In the genomic region with DNA sequence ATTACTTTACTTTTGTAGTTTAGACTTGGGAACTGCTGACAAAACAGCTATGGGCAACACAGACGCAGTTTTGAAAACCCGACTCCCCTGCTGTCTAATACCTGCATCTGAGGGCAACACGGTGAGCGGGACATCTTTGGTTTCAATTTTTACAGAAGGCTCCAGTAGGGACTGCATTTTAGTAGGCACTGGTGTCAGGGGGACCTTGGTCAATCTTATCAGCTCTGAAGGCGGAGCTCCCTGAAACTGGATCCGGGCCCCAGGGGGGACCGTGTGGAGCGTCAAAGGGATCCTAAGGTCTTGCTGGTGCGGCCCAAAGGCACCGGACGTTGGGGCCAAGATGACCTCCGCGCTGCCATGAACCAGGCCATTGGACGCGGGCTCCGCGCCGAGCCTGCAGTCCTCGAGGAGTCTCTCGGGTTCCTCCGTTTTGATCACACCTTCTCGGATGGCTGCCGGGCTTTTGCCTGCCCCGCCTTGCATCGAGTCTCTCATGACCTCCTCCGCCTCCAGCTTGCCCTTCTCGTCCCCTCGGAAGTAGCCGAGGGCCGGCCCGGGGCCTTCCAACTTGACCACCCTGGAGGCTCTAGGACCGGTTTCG, we compare ENCODE assay signal across 15 cellular contexts. TPM values are rescaled to one million over a fixed set of nuclear protein-coding genes. Genes with fewer than 3 reads are reported as not detected.
A peak's percentile ranks its signal among the peaks of the same experiment; 100 is the strongest.
DNase-seq lines count a peak whose midpoint lies in the region; ATAC-seq, FAIRE-seq and TF ChIP-seq lines count a peak whose summit lies in the region.
"Had no signal": no experiment of that assay in that cellular context is flagged by ENCODE, and none has a peak within 500 bp of the region (broad histone marks: within the 10 kb centered on the region; RNA-seq: fewer than 3 reads in every experiment).

No MANE protein-coding gene starts in this region.

- no peaks in the 10 kb centered on the region for H3K27me3 ChIP-seq in CD4-positive, alpha-beta memory T cell (ENCODE audit: insufficient read depth, low read length)
- H3K27me3 ChIP-seq in parathyroid adenoma (ENCODE audit: control insufficient read depth, insufficient read depth, low read length), result no peaks in the 10 kb centered on the region
- H3K27me3 ChIP-seq: MG63, pancreas, thyroid gland had no signal

- POLR2A ChIA-PET in CD4-positive, alpha-beta memory T cell (lab: Charles Lee; ENCODE audit: partially characterized antibody), result interaction anchor here (0.6 to 2.6 kb wide), 15 partner anchors 9 to 480 kb away, joined by 3 to 17 read pairs (median 4); a partner anchor contains a TSS

- H3K4me1 ChIP-seq in CD4-positive, alpha-beta memory T cell (ENCODE audit: insufficient read depth, low read length), result peaks cover 18% of the 10 kb centered on the region
- H3K4me1 ChIP-seq in parathyroid adenoma, result no peaks in the 10 kb centered on the region
- H3K4me1 ChIP-seq: pancreas had no signal

- H3K4me3 Mint-ChIP-seq in CD4-positive, alpha-beta memory T cell, result peak overlapping the region in 2 of 8 donors; percentile 71 to 85

- no peak for FAIRE-seq in frontal cortex (lab: Jason Lieb, UNC)
- FAIRE-seq: D721Med, GM12892 had no signal

- peaks cover 11 to 26% (median 18%) of the 10 kb centered on the region in 4 donors for H3K4me1 Mint-ChIP-seq in CD4-positive, alpha-beta memory T cell

- H3K27ac Mint-ChIP-seq in CD4-positive, alpha-beta memory T cell, result peak overlapping the region in 6 of 7 donors; percentile 65 to 91 (median 87)

- ATAC-seq in HG02938 (IDR thresholded peaks at IDR 0.05; ENCODE audit: unreplicated experiment), result peak; percentile 7

- intact Hi-C loops in CD4-positive, alpha-beta memory T cell (cut with micrococcal nuclease), result loop anchor here (1.0 to 5.0 kb wide), 6 partner anchors 48 to 219 kb away; a partner anchor contains a TSS

- peak overlapping the region; percentile 52 for H3K27ac ChIP-seq in CD4-positive, alpha-beta memory T cell (ENCODE audit: low read depth, low read length)
- H3K27ac ChIP-seq in parathyroid adenoma, result no peak overlapping the region
- H3K27ac ChIP-seq: pancreas, thyroid gland had no signal

- H3K36me3 Mint-ChIP-seq in CD4-positive, alpha-beta memory T cell, result peaks cover 6 to 7% of the 10 kb centered on the region in 2 donors

- no peaks in the 10 kb centered on the region for H3K27me3 Mint-ChIP-seq in CD4-positive, alpha-beta memory T cell

- TF ChIP-seq CTCF in epithelial cell of esophagus (IDR thresholded peaks at IDR 0.05; ENCODE audit: insufficient read depth, low read depth, low read length, missing control alignments) (no peak), parathyroid adenoma (IDR thresholded peaks at IDR 0.05) (no peak)

- H3K79me2 ChIP-seq in parathyroid adenoma, result no peaks in the 10 kb centered on the region

- DNase-seq in CD4-positive, alpha-beta memory T cell, result no peak
- no peak for DNase-seq in epithelial cell of esophagus (ENCODE audit: low read depth)
- no peak for DNase-seq in dermis blood vessel endothelial cell
- no peak for DNase-seq in SIG-M5 treated with dmso at 0.1 percent for 504 hours (lab: John Stamatoyannopoulos, UW; ENCODE audit: unreplicated experiment)
- DNase-seq in frontal cortex (ENCODE audit: low spot score in 2 of 2), result no peak
- DNase-seq: MG63, SHP77 had no signal

- CTCF ChIA-PET in CD4-positive, alpha-beta memory T cell (lab: Charles Lee; ENCODE audit: partially characterized antibody), result interaction anchor here (0.6 to 3.2 kb wide), 27 partner anchors 9 to 218 kb away, joined by 3 to 24 read pairs (median 4); a partner anchor contains a TSS

- H2AFZ ChIP-seq in parathyroid adenoma, result peak overlapping the region; percentile 63

- H3K9me3 ChIP-seq in CD4-positive, alpha-beta memory T cell (ENCODE audit: control insufficient read depth in 1 of 2, low read length in 2 of 2), result no peaks in the 10 kb centered on the region
- H3K9me3 ChIP-seq in parathyroid adenoma (ENCODE audit: control insufficient read depth, low read length), result no peaks in the 10 kb centered on the region
- H3K9me3 ChIP-seq: MG63, pancreas, thyroid gland had no signal

- peaks cover 0 to 8% (median 2%) of the 10 kb centered on the region in 8 donors for H3K9me3 Mint-ChIP-seq in CD4-positive, alpha-beta memory T cell

- H3K4me3 ChIP-seq in CD4-positive, alpha-beta memory T cell (ENCODE audit: low read length in 2 of 2), result no peak overlapping the region
- H3K4me3 ChIP-seq in epithelial cell of esophagus (ENCODE audit: low read length), result peak overlapping the region; percentile 38
- peak overlapping the region; percentile 33 for H3K4me3 ChIP-seq in parathyroid adenoma (ENCODE audit: low read depth, low read length)
- H3K4me3 ChIP-seq: MG63 had no signal

- H3K36me3 ChIP-seq in CD4-positive, alpha-beta memory T cell (ENCODE audit: insufficient read depth, low read length), result no peaks in the 10 kb centered on the region
- H3K36me3 ChIP-seq in parathyroid adenoma (ENCODE audit: control insufficient read depth, insufficient read depth, low read length), result no peaks in the 10 kb centered on the region
- H3K36me3 ChIP-seq: MG63, pancreas, thyroid gland had no signal

- no peak overlapping the region for H3K9ac ChIP-seq in parathyroid adenoma

- H3K4me2 ChIP-seq in parathyroid adenoma (ENCODE audit: low read length), result peak overlapping the region; percentile 49

RNA-seq across cellular contexts. Expression of a gene that starts 1.1 kb away (rescaled TPM):
- under 1 TPM; 0.14 to 0.15 TPM for total RNA-seq in CD4-positive, alpha-beta memory T cell
- under 1 TPM; 0.52 to 0.53 TPM for polyA plus RNA-seq in CD4-positive, alpha-beta memory T cell
- under 0.01 and 0.09 TPM in 2 replicates for total RNA-seq in dermis blood vessel endothelial cell
- total RNA-seq in frontal cortex, result under 0.01 TPM
- total RNA-seq: NCI-H460, pancreas had no signal

RNA-seq across cellular contexts. Expression of a gene that starts 20.2 kb away (rescaled TPM):
- not detected for total RNA-seq in CD4-positive, alpha-beta memory T cell
- polyA plus RNA-seq in CD4-positive, alpha-beta memory T cell, result not detected
- total RNA-seq in dermis blood vessel endothelial cell (not detected in 2 replicates), frontal cortex (not detected)
- total RNA-seq: NCI-H460, pancreas, thyroid gland had no signal
- polyA plus RNA-seq: adipose tissue, pancreas had no signal

Comparison
In these comparisons a context has a peak if more than half of its experiments do, and no peak if none do; other contexts are left out.
1. H3K4me3 ChIP-seq: peak in epithelial cell of esophagus (single experiment) and parathyroid adenoma (single experiment); none in CD4-positive, alpha-beta memory T cell (0 of 2).